8 cellular contexts compared by ENCODE assay signal in genomic region chr2:197261808-197262226, GRCh38. TPM values are rescaled to one million over a fixed set of nuclear protein-coding genes. Genes with fewer than 3 reads are reported as not detected.
DNase-seq lines count a peak whose midpoint lies in the region; ATAC-seq, FAIRE-seq and TF ChIP-seq lines count a peak whose summit lies in the region.

No MANE protein-coding gene starts in this region.

- ATAC-seq in GM21723 (IDR thresholded peaks at IDR 0.05; ENCODE audit: unreplicated experiment), result peak; percentile 62
- ATAC-seq in left colon, result peak; percentile 92

- H3K36me3 ChIP-seq in MG63 (no peaks in the 10 kb centered on the region), uterus (no peaks in the 10 kb centered on the region)

- no peak for DNase-seq in GM18507 (ENCODE audit: extremely low spot score, insufficient read length, low read depth)
- DNase-seq in NCI-H2029 (lab: John Stamatoyannopoulos, UW), result peak; percentile 49
- DNase-seq in left colon, result no peak
- DNase-seq in MG63, result no peak
- no peak for DNase-seq in HPDE6-E6E7 (ENCODE audit: extremely low spot score)
- DNase-seq in activated CD8-positive, alpha-beta memory T cell treated with anti-CD3 and anti-CD28 coated beads, Interleukin-2, amount 50 U/mL, for 4 hours, result no peak
- DNase-seq in uterus, result no peak

- TF ChIP-seq CTCF in uterus (IDR thresholded peaks at IDR 0.05), result no peak

- H3K4me3 ChIP-seq in MG63 (no peak overlapping the region), uterus (no peak overlapping the region)

- TF ChIP-seq POLR2A in uterus (IDR thresholded peaks at IDR 0.05), result no peak

- H3K27me3 ChIP-seq in MG63 (no peaks in the 10 kb centered on the region), uterus (no peaks in the 10 kb centered on the region)

- intact Hi-C loops in left colon (cut with DNase I, micrococcal nuclease) (no loop called here), uterus (cut with DNase I; ENCODE audit: low total_unique reads) (no loop called here)

- H3K9me3 ChIP-seq in MG63, result no peaks in the 10 kb centered on the region
- no peaks in the 10 kb centered on the region for H3K9me3 ChIP-seq in uterus

- no peaks in the 10 kb centered on the region for H3K4me1 ChIP-seq in uterus

- peak; percentile 92 for FAIRE-seq in GM18507 (lab: Jason Lieb, UNC)

- H3K27ac ChIP-seq in uterus, result peak overlapping the region in 1 of 2 donors; percentile 14

RNA-seq across cellular contexts. Expression of gene ANKRD44, which starts 48.8 kb away (rescaled TPM):
- total RNA-seq in left colon (10 to 100 TPM in 1 of 2 donors, 1 to 10 TPM in 1; 9.2 to 14.6 TPM), uterus (10 to 100 TPM; 14.4 to 71.5 (median 23.2) TPM)
- total RNA-seq in MG63 (2014; rRNA removed; shearing (Covaris generic); ENCODE audit: low replicate concordance), result 0.66 and 5.9 TPM in 2 replicates
